Comparison of ENCODE assay signal across 19 cellular contexts in the genomic region with DNA sequence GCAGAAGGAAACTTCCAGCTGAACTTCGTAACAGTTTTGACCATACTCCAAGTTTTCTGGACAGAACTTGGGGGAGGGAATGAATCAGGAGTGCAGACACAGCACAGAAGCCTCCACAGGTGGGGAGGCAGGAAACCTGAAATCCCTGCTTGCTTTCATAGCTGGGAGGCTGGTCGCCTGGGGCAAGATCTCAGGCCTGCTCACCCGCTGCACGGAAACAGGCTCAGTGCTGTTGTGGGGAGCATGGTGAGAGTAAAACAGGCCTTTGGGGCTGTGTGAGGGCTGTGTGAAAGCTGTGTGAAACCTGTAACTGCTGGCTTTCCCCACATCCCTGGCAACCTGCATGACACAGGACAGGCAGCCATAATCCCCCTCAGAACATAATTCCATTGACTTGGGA.
DNase-seq lines count a peak whose midpoint lies in the region; ATAC-seq, FAIRE-seq and TF ChIP-seq lines count a peak whose summit lies in the region.
"Had no signal": no experiment of that assay in that cellular context is flagged by ENCODE, and none has a peak within 500 bp of the region (broad histone marks: within the 10 kb centered on the region; RNA-seq: fewer than 3 reads in every experiment).

No MANE protein-coding gene starts in this region.

- BruUV-seq in PC-3 (replicated peaks; lab: Mats Ljungman, UMichigan) = no TSS peak

- H3K4me3 ChIP-seq in PC-3 (ENCODE audit: low read length) (no peak overlapping the region), H1 (ENCODE audit: extremely low read depth in 1 of 4, insufficient read depth in 2 of 4, low read depth in 3 of 4, low read length in 4 of 4) (no peak overlapping the region), lung (no peak overlapping the region), trophoblast cell (ENCODE audit: low read depth, low read length) (no peak overlapping the region)

- no peak overlapping the region for H4K5ac ChIP-seq in H1 (ENCODE audit: insufficient read length, low read depth, low read length)

- TF ChIP-seq CTCF in PC-3 (conservative IDR thresholded peaks at IDR 0.05; ENCODE audit: low read depth, low read length) (no peak), H1 (IDR thresholded peaks at IDR 0.05; ENCODE audit: control extremely low read depth in 1 of 3, insufficient read depth in 1 of 3, low read depth in 1 of 3, low read length in 3 of 3) (no peak), lung (IDR thresholded peaks at IDR 0.05; ENCODE audit: control extremely low read depth, extremely low read depth) (no peak)

- H2AFZ ChIP-seq in PC-3 (ENCODE audit: low read length) = no peak overlapping the region
- no peak overlapping the region for H2AFZ ChIP-seq in H1 (ENCODE audit: low read length)
- H2AFZ ChIP-seq in trophoblast cell (ENCODE audit: insufficient read depth, low read length, poor library complexity) = no peak overlapping the region

- no peak overlapping the region for H2BK120ac ChIP-seq in H1 (replicated peaks; ENCODE audit: low read depth, low read length)
- H2BK120ac ChIP-seq in trophoblast cell (ENCODE audit: insufficient read depth, low read length, poor library complexity) = peak overlapping the region; percentile 15

- no peaks in the 10 kb centered on the region for H3K79me1 ChIP-seq in H1 (ENCODE audit: low read depth, low read length)
- peaks cover 7% of the 10 kb centered on the region for H3K79me1 ChIP-seq in trophoblast cell (ENCODE audit: low read length)

- H3F3A ChIP-seq in PC-3 (ENCODE audit: low read length, unreplicated experiment) = no peaks in the 10 kb centered on the region

- no peak overlapping the region for H2BK20ac ChIP-seq in H1 (ENCODE audit: low read length)

- H3K9ac ChIP-seq in PC-3 (ENCODE audit: low read length) = no peak overlapping the region
- no peak overlapping the region for H3K9ac ChIP-seq in H1 (replicated peaks in 1 of 4; ENCODE audit: extremely low read depth in 1 of 4, low read depth in 3 of 4, low read length in 3 of 4)
- H3K9ac ChIP-seq in trophoblast cell (ENCODE audit: low read length) = no peak overlapping the region

- no peak overlapping the region for H3K4ac ChIP-seq in H1 (replicated peaks; ENCODE audit: insufficient read length, low read depth, low read length)
- H3K4ac ChIP-seq in trophoblast cell (ENCODE audit: low read depth, low read length) = no peak overlapping the region

- ATAC-seq in PC-3 (no peak), lung (ENCODE audit: insufficient read depth, low FRiP score) (peak; percentile 11), GM18858 (IDR thresholded peaks at IDR 0.05; ENCODE audit: unreplicated experiment) (no peak), GM21717 (IDR thresholded peaks at IDR 0.05; ENCODE audit: unreplicated experiment) (no peak)

- H3K9me2 ChIP-seq in PC-3 (replicated peaks; ENCODE audit: low read length) = no peaks in the 10 kb centered on the region

- H2BK5ac ChIP-seq in H1 (ENCODE audit: low read depth, low read length) (no peak overlapping the region), trophoblast cell (ENCODE audit: low read depth, low read length, poor library complexity) (peak overlapping the region; percentile 77)

- TF ChIP-seq EP300 in H1 (IDR thresholded peaks at IDR 0.05; ENCODE audit: borderline replicate concordance in 1 of 2, low read depth in 2 of 2, low read length in 2 of 2) = no peak

- H3K36me3 ChIP-seq in PC-3 (ENCODE audit: low read depth, low read length) (no peaks in the 10 kb centered on the region), H1 (ENCODE audit: control insufficient read depth in 2 of 4, insufficient read depth in 4 of 4, low read length in 3 of 4) (no peaks in the 10 kb centered on the region), lung (ENCODE audit: control insufficient read depth in 2 of 2, insufficient read depth in 2 of 2, low read length in 2 of 2) (no peaks in the 10 kb centered on the region), trophoblast cell (ENCODE audit: control insufficient read depth in 1 of 2, insufficient read depth in 2 of 2, low read length in 2 of 2) (no peaks in the 10 kb centered on the region)

- H3K4me1 ChIP-seq in PC-3 (ENCODE audit: insufficient read depth, low read length) = no peaks in the 10 kb centered on the region
- no peaks in the 10 kb centered on the region for H3K4me1 ChIP-seq in H1 (replicated peaks in 1 of 4; ENCODE audit: control insufficient read depth in 3 of 4, insufficient read depth in 4 of 4, low read length in 3 of 4)
- no peaks in the 10 kb centered on the region for H3K4me1 ChIP-seq in lung (ENCODE audit: control insufficient read depth in 2 of 2, insufficient read depth in 2 of 2, low read length in 2 of 2)
- peaks cover 14% of the 10 kb centered on the region in 2 experiments for H3K4me1 ChIP-seq in trophoblast cell (ENCODE audit: control insufficient read depth in 1 of 2, insufficient read depth in 2 of 2, low read length in 2 of 2)

- H3K27me3 ChIP-seq in PC-3 (ENCODE audit: low read length) (no peaks in the 10 kb centered on the region), H1 (replicated peaks in 1 of 4; ENCODE audit: control insufficient read depth in 3 of 4, extremely low read depth in 1 of 4, insufficient read depth in 3 of 4, low read length in 3 of 4) (no peaks in the 10 kb centered on the region; a peak in 1 of 7 replicates), lung (ENCODE audit: control insufficient read depth, insufficient read depth) (no peaks in the 10 kb centered on the region), trophoblast cell (ENCODE audit: insufficient read depth, low read length) (no peaks in the 10 kb centered on the region)

- H3K4me2 ChIP-seq in PC-3 (ENCODE audit: low read length) = no peak overlapping the region
- no peak overlapping the region for H3K4me2 ChIP-seq in H1 (ENCODE audit: insufficient read depth in 1 of 2, low read depth in 2 of 2, low read length in 2 of 2)
- no peak overlapping the region for H3K4me2 ChIP-seq in trophoblast cell (ENCODE audit: low read length)

- CTCF ChIA-PET in PC-3 (lab: Charles Lee) = no interaction called here
- CTCF ChIA-PET in H1 (lab: Charles Lee; ENCODE audit: partially characterized antibody) = interaction anchor here (1.2 to 1.6 kb wide), 4 partner anchors 9 to 32 kb away, joined by 3 to 5 read pairs (median 4); no protein-coding TSS in a partner anchor

- H4K91ac ChIP-seq in H1 (replicated peaks; ENCODE audit: insufficient read length, low read length) = no peak overlapping the region
- peak overlapping the region; percentile 48 for H4K91ac ChIP-seq in trophoblast cell (ENCODE audit: low read depth, low read length)

- intact Hi-C loops in PC-3 (cut with micrococcal nuclease) = no loop called here

- H4K8ac ChIP-seq in H1 (ENCODE audit: extremely low read depth, insufficient read depth, low read length) (0 out of 2 replicates have a peak overlapping the region, but pooled peaks have one; percentile 80), trophoblast cell (ENCODE audit: low read depth, low read length) (peak overlapping the region; percentile 25)

- DNase-seq in PC-3 (peak; percentile 28), H1 (ENCODE audit: low read depth in 1 of 2, low spot score in 2 of 2) (no peak), lung (ENCODE audit: low spot score) (no peak), trophoblast cell (peak; percentile 15 to 68), caudate nucleus (lab: John Stamatoyannopoulos, UW) (no peak), HTR-8/SVneo (ENCODE audit: insufficient read length, low spot score) (no peak)
- DNase-seq: C1 segment of cervical spinal cord; Calu3; CD4-positive, alpha-beta memory T cell; COR-L47; DMS53; DMS79 treated with DMSO at 0.1 percent for 48 hours; GOT3; H7; HCEC 1CT had no signal

- FAIRE-seq in H1 (lab: Jason Lieb, UNC) (no peak), HTR-8/SVneo (lab: Jason Lieb, UNC) (no peak)
- FAIRE-seq: G401.6, GM12892 had no signal

- no peak overlapping the region for H2AK5ac ChIP-seq in H1 (ENCODE audit: low read depth, low read length)
- H2AK5ac ChIP-seq in trophoblast cell (ENCODE audit: low read length) = no peak overlapping the region

- H3K23me2 ChIP-seq in H1 (ENCODE audit: low read depth, low read length) = no peaks in the 10 kb centered on the region

- H3K23ac ChIP-seq in H1 (ENCODE audit: insufficient read length) (no peak overlapping the region), trophoblast cell (ENCODE audit: low read length) (no peak overlapping the region)

- H3K27ac ChIP-seq in PC-3 (ENCODE audit: low read length) (no peak overlapping the region), H1 (ENCODE audit: low read depth, low read length) (no peak overlapping the region), lung (ENCODE audit: low read depth in 1 of 2, low read length in 1 of 2) (no peak overlapping the region), trophoblast cell (ENCODE audit: low read depth, low read length) (peak overlapping the region; percentile 77), caudate nucleus (ENCODE audit: low read depth, low read length) (no peak overlapping the region)

- no peak overlapping the region for H2BK15ac ChIP-seq in H1 (ENCODE audit: low read length)

- no peak overlapping the region for H3K18ac ChIP-seq in H1 (ENCODE audit: extremely low read depth, low read length)
- peak overlapping the region; percentile 33 for H3K18ac ChIP-seq in trophoblast cell (ENCODE audit: low read length)

- no peaks in the 10 kb centered on the region for H3K79me2 ChIP-seq in PC-3 (ENCODE audit: low read length)
- no peaks in the 10 kb centered on the region for H3K79me2 ChIP-seq in H1 (ENCODE audit: control insufficient read depth in 1 of 2, insufficient read depth in 2 of 2, low read length in 2 of 2)
- H3K79me2 ChIP-seq in trophoblast cell (ENCODE audit: control insufficient read depth, insufficient read depth, low read length, poor library complexity) = no peaks in the 10 kb centered on the region

- H3K9me3 ChIP-seq in PC-3 (ENCODE audit: low read length) = no peaks in the 10 kb centered on the region
- no peaks in the 10 kb centered on the region for H3K9me3 ChIP-seq in H1 (ENCODE audit: insufficient read depth in 2 of 2, low read depth in 1 of 2, low read length in 1 of 2)
- H3K9me3 ChIP-seq in lung (ENCODE audit: control insufficient read depth in 2 of 2, insufficient read depth in 1 of 2, low read length in 1 of 2) = peaks cover 0 to 12% of the 10 kb centered on the region in 2 donors
- peaks cover 5% of the 10 kb centered on the region for H3K9me3 ChIP-seq in trophoblast cell (ENCODE audit: insufficient read depth, low read depth, low read length)

- 71% methylated on average over 4 of the region's 4 CpGs; no CpG with 5 or more reads in 1 of the 2 experiments for WGBS in H1 (ENCODE audit: extremely low coverage in 1 of 2, insufficient coverage in 1 of 2, insufficient read length in 1 of 2, insufficient replicate concordance in 2 of 2, low coverage in 1 of 2, low lambda C conversion rate in 2 of 2, missing lambda C conversion rate in 1 of 2), 2 experiments
- WGBS in lung, 2 donors = 65 to 71% methylated on average over 4 of the region's 4 CpGs
- WGBS in trophoblast cell (ENCODE audit: extremely low coverage, insufficient coverage, insufficient read length) = no CpG with 5 or more reads among the region's 4 CpGs

- TF ChIP-seq RAD21 in H1 (IDR thresholded peaks at IDR 0.05 in 1 of 2, conservative IDR thresholded peaks at IDR 0.05 in 1 of 2; ENCODE audit: low read depth in 2 of 2, low read length in 2 of 2) = no peak

- H3K14ac ChIP-seq in H1 (ENCODE audit: insufficient read length) (no peak overlapping the region), trophoblast cell (ENCODE audit: low read length) (no peak overlapping the region)

- H2BK12ac ChIP-seq in H1 (ENCODE audit: low read depth, low read length) (no peak overlapping the region), trophoblast cell (ENCODE audit: low read length) (no peak overlapping the region)

- no peak overlapping the region for H3K56ac ChIP-seq in H1 (replicated peaks; ENCODE audit: insufficient read length, low read depth, low read length)

- H4K12ac ChIP-seq in trophoblast cell (ENCODE audit: low read depth, low read length) = no peak overlapping the region

- TF ChIP-seq POLR2A in H1 (IDR thresholded peaks at IDR 0.05; ENCODE audit: control extremely low read depth in 1 of 2, low read depth in 2 of 2, low read length in 2 of 2) = no peak

- POLR2A ChIA-PET in PC-3 (lab: Charles Lee; ENCODE audit: unreplicated experiment) (no interaction called here), H1 (lab: Charles Lee; ENCODE audit: partially characterized antibody) (no interaction called here)

- H4K20me1 ChIP-seq in PC-3 (ENCODE audit: low read length) = no peaks in the 10 kb centered on the region
- H4K20me1 ChIP-seq in H1 (replicated peaks in 1 of 2; ENCODE audit: control insufficient read depth in 1 of 2, insufficient read depth in 2 of 2, low read length in 2 of 2) = no peaks in the 10 kb centered on the region

Comparison
In these comparisons a context has a peak if more than half of its experiments do, and no peak if none do; other contexts are left out.
1. DNase-seq: peak in PC-3 (single experiment) and trophoblast cell (2 of 2); none in H1 (0 of 2), lung (single experiment), caudate nucleus (0 of 61) and HTR-8/SVneo (single experiment).